8 cellular contexts compared by ENCODE assay signal in genomic region chr10:69179743-69180524, GRCh38. TPM values are rescaled to one million over a fixed set of nuclear protein-coding genes. Genes with fewer than 3 reads are reported as not detected.
DNase-seq lines count a peak whose midpoint lies in the region; ATAC-seq and TF ChIP-seq lines count a peak whose summit lies in the region.

Gene SUPV3L1, plus strand, starts transcription at chr10:69180234. Its CDS starts 58 bp downstream, at chr10:69180292.

- in situ Hi-C loops in brain microvascular endothelial cell (cut with HindIII; ENCODE audit: low pct_ligation_motif_present, low sequenced_read_pairs), result no loop called here

- H3K36me3 ChIP-seq in brain microvascular endothelial cell (replicated peaks) (peaks cover 2% of the 10 kb centered on the region), sigmoid colon (peaks cover 0 to 6% (median 0%) of the 10 kb centered on the region in 4 donors)

- H3K9me3 ChIP-seq in sigmoid colon, result no peaks in the 10 kb centered on the region

- peak; percentile 75 to 77 for TF ChIP-seq POLR2A in sigmoid colon (IDR thresholded peaks at IDR 0.05)

- H3K4me1 ChIP-seq in sigmoid colon, result peaks cover 0 to 29% (median 26%) of the 10 kb centered on the region in 4 donors

- 0% methylated on average over 44 of the region's 44 CpGs for WGBS in sigmoid colon, 2 donors

- no peak for TF ChIP-seq EP300 in sigmoid colon (IDR thresholded peaks at IDR 0.05)

- intact Hi-C loops in sigmoid colon (cut with DNase I), result loop anchor here (2.0 to 10.0 kb wide), 3 partner anchors 55 to 653 kb away; partner anchors contain the start of genes KIFBP, SLC25A16 and VPS26A

- peak; percentile 91 for DNase-seq in NCI-H2107 treated with DMSO at 0.1 percent for 48 hours (lab: John Stamatoyannopoulos, UW; ENCODE audit: unreplicated experiment)
- peak; percentile 91 for DNase-seq in UCSD-AML1 (lab: John Stamatoyannopoulos, UW; ENCODE audit: unreplicated experiment)
- DNase-seq in brain microvascular endothelial cell, result peak; percentile 98
- peak; percentile 79 for DNase-seq in iPS DF 4.7 (ENCODE audit: extremely low read depth, low spot score)
- DNase-seq in sigmoid colon, result peak; percentile 96

- H3K4me3 ChIP-seq in brain microvascular endothelial cell (ENCODE audit: low read depth, low read length) (peak within 1 kb of the TSS; percentile 96), sigmoid colon (peak within 1 kb of the TSS; percentile 75 to 99 (median 97))

- H3K27me3 ChIP-seq in brain microvascular endothelial cell (replicated peaks) (no peaks in the 10 kb centered on the region), sigmoid colon (no peaks in the 10 kb centered on the region)

- peak; percentile 56 for ATAC-seq in GM18519 (IDR thresholded peaks at IDR 0.05; ENCODE audit: low FRiP score, unreplicated experiment)
- ATAC-seq in HG03060 (IDR thresholded peaks at IDR 0.05; ENCODE audit: low read depth, unreplicated experiment), result peak; percentile 51

- H3K27ac ChIP-seq in 22Rv1 (peak within 1 kb of the TSS; percentile 90), brain microvascular endothelial cell (peak within 1 kb of the TSS; percentile 99), sigmoid colon (peak within 1 kb of the TSS; percentile 87 to 94 (median 92))

- TF ChIP-seq CTCF in 22Rv1 (IDR thresholded peaks at IDR 0.05) (no peak), brain microvascular endothelial cell (IDR thresholded peaks at IDR 0.05; ENCODE audit: low read depth, low read length, missing control alignments) (no peak), sigmoid colon (IDR thresholded peaks at IDR 0.05) (no peak)

RNA-seq across cellular contexts. Expression of gene SUPV3L1, which starts in this region (rescaled TPM):
- total RNA-seq in sigmoid colon, result 10 to 100 TPM; 20.8 to 36.2 (median 26.2) TPM
- 10 to 100 TPM; 21.6 to 34.5 (median 31.9) TPM for polyA plus RNA-seq in sigmoid colon

Comparison
In these comparisons a context has a peak if more than half of its experiments do, and no peak if none do; other contexts are left out.
1. Peak in every context shown above with its lines: DNase-seq, ATAC-seq, H3K4me3 ChIP-seq and H3K27ac ChIP-seq.